8 cellular contexts compared by ENCODE assay signal in the genomic region with DNA sequence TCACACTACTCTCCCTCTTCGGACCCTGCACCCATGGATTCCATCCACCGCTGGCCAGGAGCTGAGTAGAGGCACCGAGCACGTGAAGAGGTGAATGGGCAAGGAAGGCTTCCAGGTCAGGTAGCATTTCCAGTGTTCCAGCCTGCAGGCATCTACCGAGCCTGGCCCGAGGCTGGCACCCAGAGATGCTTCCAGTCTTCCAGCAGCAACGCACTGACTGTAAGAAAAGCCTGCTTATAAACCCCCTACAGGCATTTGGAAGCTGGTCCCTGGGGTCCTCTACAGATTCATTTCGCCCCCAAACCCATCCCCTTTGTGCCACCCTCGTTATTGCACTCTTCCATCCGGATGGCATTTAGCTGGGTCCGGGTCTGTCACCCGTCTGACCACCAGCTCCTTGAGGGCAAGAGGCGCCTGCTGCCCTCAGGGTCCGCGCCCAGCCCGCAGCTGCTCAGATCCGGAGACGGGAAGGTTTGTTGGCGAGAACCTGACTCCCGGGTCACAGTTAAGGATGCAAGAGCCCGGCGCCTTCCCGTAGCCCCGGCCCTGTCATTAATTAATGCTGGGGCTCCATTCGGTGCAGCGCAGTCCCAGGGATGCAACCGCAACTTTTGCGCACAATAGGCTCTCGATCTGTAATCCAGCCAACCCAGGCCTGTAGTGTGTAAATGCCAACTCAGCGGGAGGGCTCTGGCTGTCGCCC. TPM values are rescaled to one million over a fixed set of nuclear protein-coding genes. Genes with fewer than 3 reads are reported as not detected.
DNase-seq lines count a peak whose midpoint lies in the region; ATAC-seq and TF ChIP-seq lines count a peak whose summit lies in the region.

No MANE protein-coding gene starts in this region.

- DNase-seq in BJ (ENCODE audit: low read depth) (no peak), Panc1 (ENCODE audit: low read depth, low spot score) (no peak), esophagus squamous epithelium (lab: John Stamatoyannopoulos, UW) (no peak), posterior vena cava (ENCODE audit: low spot score) (peak; percentile 83), HT-29 (ENCODE audit: low spot score) (no peak), NCI-H774 (lab: John Stamatoyannopoulos, UW) (no peak), NCI-H1092 treated with DMSO at 0.1 percent for 48 hours (lab: John Stamatoyannopoulos, UW) (no peak)

- in situ Hi-C loops in Panc1 (cut with HindIII; ENCODE audit: low pct_unique_long_range_greater_than_20kb, low sequenced_read_pairs) = no loop called here

- peak overlapping the region; percentile 75 for H3K27ac ChIP-seq in Panc1 (ENCODE audit: low read length)
- H3K27ac ChIP-seq in esophagus squamous epithelium = peak overlapping the region; percentile 97 to 99 (median 98)

- CTCF ChIA-PET in BJ (lab: Yijun Ruan, JAX) (interaction anchor here (1.5 kb wide), 1 partner anchor 10 kb away, joined by 3 read pairs; no protein-coding TSS in a partner anchor), Panc1 (lab: Charles Lee) (no interaction called here)

- WGBS in esophagus squamous epithelium, 2 donors = 29 to 37% methylated on average over 9 to 11 of the region's 31 CpGs

- H3K36me3 ChIP-seq in BJ (ENCODE audit: control insufficient read depth, insufficient read depth, low read length) (no peaks in the 10 kb centered on the region), Panc1 (ENCODE audit: control insufficient read depth, insufficient read depth, low read length) (peaks cover 5% of the 10 kb centered on the region; the same call in 1 of the 2 replicates), esophagus squamous epithelium (no peaks in the 10 kb centered on the region)

- no TSS peak for BruUV-seq in Panc1 (replicated peaks; lab: Mats Ljungman, UMichigan)

- H3K27me3 ChIP-seq in BJ (ENCODE audit: control insufficient read depth, insufficient read depth, low read length) (no peaks in the 10 kb centered on the region), Panc1 (ENCODE audit: control insufficient read depth, insufficient read depth, low read length) (no peaks in the 10 kb centered on the region), esophagus squamous epithelium (no peaks in the 10 kb centered on the region)

- peak overlapping the region; percentile 94 for H3K4me3 ChIP-seq in BJ (ENCODE audit: low read depth, low read length)
- H3K4me3 ChIP-seq in Panc1 (ENCODE audit: low read depth in 2 of 2, low read length in 2 of 2) = peak overlapping the region; percentile 78 to 89
- peak overlapping the region; percentile 67 to 93 (median 82) for H3K4me3 ChIP-seq in esophagus squamous epithelium

- peak; percentile 8 for ATAC-seq in GM21737 (IDR thresholded peaks at IDR 0.05; ENCODE audit: unreplicated experiment)
- ATAC-seq in Panc1 = peak; percentile 46

- intact Hi-C loops in Panc1 (cut with micrococcal nuclease; ENCODE audit: unreplicated experiment) = no loop called here
- intact Hi-C loops in esophagus squamous epithelium (cut with DNase I) = loop anchor here (10.0 kb wide), 1 partner anchor 50 kb away; a partner anchor contains a TSS
- intact Hi-C loops in posterior vena cava (cut with DNase I) = loop anchor here in 1 of 2 donors (10.0 kb wide), 1 partner anchor 50 kb away; a partner anchor contains a TSS

- no peak for TF ChIP-seq POLR2A in esophagus squamous epithelium (IDR thresholded peaks at IDR 0.05)

- H3K9me3 ChIP-seq in Panc1 (ENCODE audit: control insufficient read depth, insufficient read depth, low read depth, low read length) = no peaks in the 10 kb centered on the region
- H3K9me3 ChIP-seq in esophagus squamous epithelium = no peaks in the 10 kb centered on the region

- TF ChIP-seq CTCF in BJ (IDR thresholded peaks at IDR 0.05; ENCODE audit: insufficient read depth, low read depth, low read length) (no peak), Panc1 (IDR thresholded peaks at IDR 0.05) (no peak), esophagus squamous epithelium (IDR thresholded peaks at IDR 0.05) (no peak)

- POLR2A ChIA-PET in BJ (lab: Charles Lee) (no interaction called here), Panc1 (lab: Charles Lee) (interaction anchor here (0.6 kb wide), 1 partner anchor 34 kb away, joined by 5 read pairs; no protein-coding TSS in a partner anchor)

- H3K4me1 ChIP-seq in Panc1 (ENCODE audit: control insufficient read depth, insufficient read depth, low read length) = peaks cover 8% of the 10 kb centered on the region
- H3K4me1 ChIP-seq in esophagus squamous epithelium = peaks cover 16 to 36% (median 26%) of the 10 kb centered on the region in 3 donors

RNA-seq across cellular contexts. Expression of a gene that starts 0.6 kb away (rescaled TPM):
- polyA plus RNA-seq in BJ (2011; rRNA removed) = 73.9 and 87.0 TPM in 2 replicates
- polyA minus RNA-seq in BJ (2011; rRNA and poly(A)+ RNA removed) = 49.9 and 62.6 TPM in 2 replicates
- total RNA-seq in Panc1 (2021; ENCODE audit: unreplicated experiment) (56.1 TPM), esophagus squamous epithelium (100 to 1,000 TPM in 1 of 4 donors, 10 to 100 TPM in 3; 44.4 to 112 (median 67.5) TPM), posterior vena cava (10 to 100 TPM; 64.3 to 65.7 TPM)
- polyA plus RNA-seq in Panc1 (2012; ENCODE audit: insufficient read length) = 53.3 TPM
- total RNA-seq in HT-29 (2014; rRNA removed; shearing (Covaris generic)) = 33.2 and 43.0 TPM in 2 replicates

RNA-seq across cellular contexts. Expression of a gene that starts 50.6 kb away (rescaled TPM):
- 282 and 340 TPM in 2 replicates for polyA plus RNA-seq in BJ (2011; rRNA removed)
- polyA minus RNA-seq in BJ (2011; rRNA and poly(A)+ RNA removed) = 119 and 129 TPM in 2 replicates
- total RNA-seq in Panc1 (2021; ENCODE audit: unreplicated experiment) (238 TPM), esophagus squamous epithelium (100 to 1,000 TPM; 157 to 273 (median 211) TPM), posterior vena cava (100 to 1,000 TPM; 191 to 232 TPM)
- polyA plus RNA-seq in Panc1 (2012; ENCODE audit: insufficient read length) = 91.2 TPM
- total RNA-seq in HT-29 (2014; rRNA removed; shearing (Covaris generic)) = 63.7 and 68.0 TPM in 2 replicates
